ENCODE assay signal across 15 cellular contexts in genomic region chr3:119812491-119813058, GRCh38. TPM values are rescaled to one million over a fixed set of nuclear protein-coding genes. Genes with fewer than 3 reads are reported as not detected.
DNase-seq lines count a peak whose midpoint lies in the region; ATAC-seq and TF ChIP-seq lines count a peak whose summit lies in the region.
"Had no signal": no experiment of that assay in that cellular context is flagged by ENCODE, and none has a peak within 500 bp of the region (broad histone marks: within the 10 kb centered on the region; RNA-seq: fewer than 3 reads in every experiment).

No MANE protein-coding gene starts in this region.

- POLR2A ChIA-PET in T-cell (lab: Charles Lee), result no interaction called here

- H3K27ac ChIP-seq in brain microvascular endothelial cell, result no peak overlapping the region
- H3K27ac ChIP-seq: BLaER1 treated with 17β-estradiol and CSF1 and Interleukin-3, amounts not matched to agents 10 nM and 100 nM had no signal

- H3K9me3 Mint-ChIP-seq in stimulated activated effector memory CD8-positive, alpha-beta T cell treated with anti-CD3 and anti-CD28 coated beads, Interleukin-12 subunit alpha, Interleukin-12 subunit beta, amount 100 ng/mL, for 72 hours, result no peaks in the 10 kb centered on the region
- H3K9me3 Mint-ChIP-seq in T-cell, result no peaks in the 10 kb centered on the region

- H3K4me3 ChIP-seq in brain microvascular endothelial cell (ENCODE audit: low read depth, low read length), result no peak overlapping the region
- H3K4me3 ChIP-seq: BLaER1 treated with 17β-estradiol and CSF1 and Interleukin-3, amounts not matched to agents 10 nM and 100 nM had no signal

- peaks cover 0 to 4% of the 10 kb centered on the region in 2 donors for H3K27me3 Mint-ChIP-seq in T-cell

- no peaks in the 10 kb centered on the region for H3K36me3 ChIP-seq in brain microvascular endothelial cell (replicated peaks)
- H3K36me3 ChIP-seq: BLaER1 treated with 17β-estradiol and CSF1 and Interleukin-3, amounts not matched to agents 10 nM and 100 nM had no signal

- H3K27me3 ChIP-seq in brain microvascular endothelial cell (replicated peaks), result no peaks in the 10 kb centered on the region
- H3K27me3 ChIP-seq: BLaER1 treated with 17β-estradiol and CSF1 and Interleukin-3, amounts not matched to agents 10 nM and 100 nM had no signal

- peak overlapping the region; percentile 13 for H3K27ac Mint-ChIP-seq in stimulated activated effector memory CD8-positive, alpha-beta T cell treated with anti-CD3 and anti-CD28 coated beads, Interleukin-12 subunit alpha, Interleukin-12 subunit beta, amount 100 ng/mL, for 72 hours
- no peak overlapping the region for H3K27ac Mint-ChIP-seq in T-cell
- H3K27ac Mint-ChIP-seq: CD4-positive, CD25-positive, alpha-beta regulatory T cell had no signal

- peaks cover 9% of the 10 kb centered on the region for H3K4me1 Mint-ChIP-seq in stimulated activated effector memory CD8-positive, alpha-beta T cell treated with anti-CD3 and anti-CD28 coated beads, Interleukin-12 subunit alpha, Interleukin-12 subunit beta, amount 100 ng/mL, for 72 hours
- H3K4me1 Mint-ChIP-seq in T-cell, result peaks cover 10 to 12% (median 12%) of the 10 kb centered on the region in 3 donors

- CTCF ChIA-PET in T-cell (lab: Charles Lee), result no interaction called here

- in situ Hi-C loops in brain microvascular endothelial cell (cut with HindIII; ENCODE audit: low pct_ligation_motif_present, low sequenced_read_pairs), result no loop called here

- TF ChIP-seq CTCF in brain microvascular endothelial cell (IDR thresholded peaks at IDR 0.05; ENCODE audit: low read depth, low read length, missing control alignments), result peak; percentile 2

- ATAC-seq in Right ventricle myocardium superior (ENCODE audit: poor library complexity), result peak; percentile 84
- peak; percentile 88 for ATAC-seq in left ventricle myocardium superior
- no peak for ATAC-seq in stimulated activated effector memory CD8-positive, alpha-beta T cell treated with anti-CD3 and anti-CD28 coated beads, Interleukin-12 subunit alpha, Interleukin-12 subunit beta, amount 100 ng/mL, for 72 hours
- ATAC-seq in T-cell (replicated peaks in 1 of 4), result no peak

- H3K36me3 Mint-ChIP-seq in stimulated activated effector memory CD8-positive, alpha-beta T cell treated with anti-CD3 and anti-CD28 coated beads, Interleukin-12 subunit alpha, Interleukin-12 subunit beta, amount 100 ng/mL, for 72 hours, result no peaks in the 10 kb centered on the region
- H3K36me3 Mint-ChIP-seq in T-cell, result no peaks in the 10 kb centered on the region
- H3K36me3 Mint-ChIP-seq: CD4-positive, CD25-positive, alpha-beta regulatory T cell had no signal

- H3K4me3 Mint-ChIP-seq in stimulated activated effector memory CD8-positive, alpha-beta T cell treated with anti-CD3 and anti-CD28 coated beads, Interleukin-12 subunit alpha, Interleukin-12 subunit beta, amount 100 ng/mL, for 72 hours, result no peak overlapping the region
- no peak overlapping the region for H3K4me3 Mint-ChIP-seq in T-cell

- intact Hi-C loops in Right ventricle myocardium superior (cut with DNase I), result no loop called here
- intact Hi-C loops in cardiac septum (cut with DNase I), result no loop called here
- intact Hi-C loops in left ventricle myocardium superior (cut with micrococcal nuclease), result no loop called here

- DNase-seq in Right ventricle myocardium superior, result peak; percentile 74
- no peak for DNase-seq in cardiac septum (ENCODE audit: low spot score)
- DNase-seq in brain microvascular endothelial cell, result no peak
- DNase-seq in left ventricle myocardium superior, result peak; percentile 80
- DNase-seq in stimulated activated effector memory CD8-positive, alpha-beta T cell treated with anti-CD3 and anti-CD28 coated beads, Interleukin-12 subunit alpha, Interleukin-12 subunit beta, amount 100 ng/mL, for 72 hours (ENCODE audit: low spot score in 2 of 2), result no peak
- no peak for DNase-seq in inferior parietal cortex (ENCODE audit: extremely low spot score)
- no peak for DNase-seq in activated effector memory CD4-positive, alpha-beta T cell treated with Interleukin-2 at 50 U/mL for 16 hours
- no peak for DNase-seq in T-cell
- DNase-seq: 8988T; AML-193; CD4-positive, CD25-positive, alpha-beta regulatory T cell; DMS53; GF-D8; H7 had no signal

RNA-seq across cellular contexts. Expression of gene NR1I2, which starts 30.7 kb away (rescaled TPM):
- 0.11 TPM for total RNA-seq in Right ventricle myocardium superior
- 0.08 TPM for total RNA-seq in cardiac septum
- total RNA-seq in left ventricle myocardium superior, result 0.12 TPM
- total RNA-seq in T-cell, result under 1 TPM; 0.21 to 0.61 (median 0.39) TPM

Comparison
In these comparisons a context has a peak if more than half of its experiments do, and no peak if none do; other contexts are left out.
1. DNase-seq: peak in Right ventricle myocardium superior (single experiment) and left ventricle myocardium superior (single experiment); none in cardiac septum (single experiment), brain microvascular endothelial cell (single experiment), stimulated activated effector memory CD8-positive, alpha-beta T cell treated with anti-CD3 and anti-CD28 coated beads, Interleukin-12 subunit alpha, Interleukin-12 subunit beta, amount 100 ng/mL, for 72 hours (0 of 2), inferior parietal cortex (single experiment), activated effector memory CD4-positive, alpha-beta T cell treated with Interleukin-2 at 50 U/mL for 16 hours (single experiment) and T-cell (0 of 34).
2. ATAC-seq: peak in Right ventricle myocardium superior (single experiment) and left ventricle myocardium superior (single experiment); none in stimulated activated effector memory CD8-positive, alpha-beta T cell treated with anti-CD3 and anti-CD28 coated beads, Interleukin-12 subunit alpha, Interleukin-12 subunit beta, amount 100 ng/mL, for 72 hours (single experiment) and T-cell (0 of 4).